In genomic region chr5:132429451-132430440, GRCh38 we compare ENCODE assay signal across 11 cellular contexts.
DNase-seq lines count a peak whose midpoint lies in the region; ATAC-seq and TF ChIP-seq lines count a peak whose summit lies in the region.
"Had no signal": no experiment of that assay in that cellular context is flagged by ENCODE, and none has a peak within 500 bp of the region (broad histone marks: within the 10 kb centered on the region; RNA-seq: fewer than 3 reads in every experiment).

No MANE protein-coding gene starts in this region.

- H3K79me1 ChIP-seq in neuronal stem cell (ENCODE audit: low read depth, low read length) = no peaks in the 10 kb centered on the region

- H3K4me3 ChIP-seq in psoas muscle (no peak overlapping the region), neuronal stem cell (ENCODE audit: low read length in 2 of 2) (no peak overlapping the region)
- H3K4me3 ChIP-seq: MG63 had no signal

- H3K23ac ChIP-seq in neuronal stem cell (ENCODE audit: low read depth, low read length, poor library complexity) = no peak overlapping the region

- no peak overlapping the region for H3K4me2 ChIP-seq in neuronal stem cell (ENCODE audit: insufficient read depth, low read length, poor library complexity, severe bottlenecking)

- H2BK12ac ChIP-seq in neuronal stem cell (ENCODE audit: low read length) = no peak overlapping the region

- no peak overlapping the region for H2AK5ac ChIP-seq in neuronal stem cell (ENCODE audit: low read depth, low read length)

- H3K9me3 Mint-ChIP-seq in Calu3 (ENCODE audit: low read depth, unreplicated experiment) = no peaks in the 10 kb centered on the region
- H3K9me3 Mint-ChIP-seq in dendritic cell treated with granulocyte-macrophage colony-stimulating factor and Interleukin-4, amounts not matched to agents 40 ng/mL and 50 ng/mL, for 4 days = no peaks in the 10 kb centered on the region

- H2AFZ ChIP-seq in neuronal stem cell (ENCODE audit: low read length) = no peak overlapping the region

- H3K27me3 Mint-ChIP-seq in Calu3 (ENCODE audit: unreplicated experiment) = no peaks in the 10 kb centered on the region
- H3K27me3 Mint-ChIP-seq in dendritic cell treated with granulocyte-macrophage colony-stimulating factor and Interleukin-4, amounts not matched to agents 40 ng/mL and 50 ng/mL, for 4 days = no peaks in the 10 kb centered on the region

- 72 to 83% (median 80%) methylated on average over 6 of the region's 6 CpGs for WGBS in psoas muscle, 3 donors
- no CpG with 5 or more reads among the region's 6 CpGs for WGBS in neuronal stem cell (ENCODE audit: extremely low coverage in 2 of 2, insufficient read length in 2 of 2, insufficient replicate concordance in 1 of 2), 2 donors

- no peak overlapping the region for H3K4ac ChIP-seq in neuronal stem cell (ENCODE audit: low read length)

- no TSS peak for BruUV-seq in Calu3 (replicated peaks; lab: Mats Ljungman, UMichigan)

- peak overlapping the region; percentile 55 for H3K27ac Mint-ChIP-seq in Calu3 (ENCODE audit: unreplicated experiment)
- peak overlapping the region; percentile 87 for H3K27ac Mint-ChIP-seq in dendritic cell treated with granulocyte-macrophage colony-stimulating factor and Interleukin-4, amounts not matched to agents 40 ng/mL and 50 ng/mL, for 4 days

- H3K36me3 ChIP-seq in psoas muscle (ENCODE audit: insufficient read depth in 1 of 2, low read depth in 1 of 2) (no peaks in the 10 kb centered on the region), neuronal stem cell (replicated peaks in 1 of 2; ENCODE audit: control insufficient read depth in 2 of 2, insufficient read depth in 2 of 2, low read length in 2 of 2) (no peaks in the 10 kb centered on the region)

- H3K9me3 ChIP-seq in psoas muscle (no peaks in the 10 kb centered on the region), neuronal stem cell (replicated peaks in 1 of 2; ENCODE audit: control insufficient read depth in 2 of 2, insufficient read depth in 1 of 2, low read depth in 1 of 2, low read length in 2 of 2) (no peaks in the 10 kb centered on the region)
- H3K9me3 ChIP-seq: MG63 had no signal

- ATAC-seq in psoas muscle (no peak), HG03280 (IDR thresholded peaks at IDR 0.05; ENCODE audit: unreplicated experiment) (no peak)
- ATAC-seq: Panc1 had no signal

- no peak for DNase-seq in Calu3
- DNase-seq in NCI-H526 (lab: John Stamatoyannopoulos, UW) = peak; percentile 31 to 52
- DNase-seq in psoas muscle = no peak
- DNase-seq in neuronal stem cell (ENCODE audit: low spot score) = no peak
- no peak for DNase-seq in stimulated activated CD4-positive, alpha-beta T cell treated with anti-CD3 and anti-CD28 coated beads, Interleukin-4, amount 100 ng/mL, for 4 hours
- no peak for DNase-seq in stimulated activated CD4-positive, alpha-beta T cell treated with anti-CD3 and anti-CD28 coated beads, Interleukin-4, amount 100 ng/mL, for 1 hour
- DNase-seq: cortex of kidney, MG63 had no signal

- CTCF ChIA-PET in Calu3 (lab: Charles Lee) = interaction anchor here (0.8 to 2.4 kb wide), 5 partner anchors 8 to 71 kb away, joined by 3 to 6 read pairs (median 4); no protein-coding TSS in a partner anchor

- peaks cover 53% of the 10 kb centered on the region for H3K4me1 Mint-ChIP-seq in Calu3 (ENCODE audit: low read depth, unreplicated experiment)
- H3K4me1 Mint-ChIP-seq in dendritic cell treated with granulocyte-macrophage colony-stimulating factor and Interleukin-4, amounts not matched to agents 40 ng/mL and 50 ng/mL, for 4 days (ENCODE audit: low read depth) = peaks cover 89% of the 10 kb centered on the region

- H3K36me3 Mint-ChIP-seq in Calu3 (ENCODE audit: insufficient read depth, unreplicated experiment) = no peaks in the 10 kb centered on the region
- H3K36me3 Mint-ChIP-seq in dendritic cell treated with granulocyte-macrophage colony-stimulating factor and Interleukin-4, amounts not matched to agents 40 ng/mL and 50 ng/mL, for 4 days (ENCODE audit: low read depth) = no peaks in the 10 kb centered on the region

- no peak overlapping the region for H4K91ac ChIP-seq in neuronal stem cell (ENCODE audit: low read depth, low read length, poor library complexity)

- no peak overlapping the region for H3K14ac ChIP-seq in neuronal stem cell (ENCODE audit: low read length)

- no peak overlapping the region for H2BK120ac ChIP-seq in neuronal stem cell (ENCODE audit: low read depth, low read length)

- H3K27ac ChIP-seq in psoas muscle (peak overlapping the region; percentile 34), neuronal stem cell (replicated peaks; ENCODE audit: low read length) (no peak overlapping the region)

- intact Hi-C loops in Calu3 (cut with micrococcal nuclease; ENCODE audit: unreplicated experiment) = loop anchor here (1.0 to 5.0 kb wide), 2 partner anchors 29 to 42 kb away; no protein-coding TSS in a partner anchor
- intact Hi-C loops in dendritic cell treated with granulocyte-macrophage colony-stimulating factor and Interleukin-4, amounts not matched to agents 40 ng/mL and 50 ng/mL, for 4 days (cut with micrococcal nuclease) = no loop called here
- intact Hi-C loops in psoas muscle (cut with DNase I) = loop anchor here in 1 of 2 donors (1.0 kb wide), 1 partner anchor 19 kb away; no protein-coding TSS in a partner anchor

- H3K27me3 ChIP-seq in psoas muscle (ENCODE audit: insufficient read depth in 3 of 3, low read length in 2 of 3) (no peaks in the 10 kb centered on the region), neuronal stem cell (ENCODE audit: control insufficient read depth in 3 of 3, insufficient read depth in 3 of 3, low read depth in 1 of 3, low read length in 3 of 3) (no peaks in the 10 kb centered on the region)
- H3K27me3 ChIP-seq: MG63 had no signal

- no peak overlapping the region for H3K18ac ChIP-seq in neuronal stem cell (ENCODE audit: low read length)

- no peak for TF ChIP-seq CTCF in Calu3 (IDR thresholded peaks at IDR 0.05; ENCODE audit: unreplicated experiment)
- no peak for TF ChIP-seq CTCF in psoas muscle (IDR thresholded peaks at IDR 0.05)

- no peak overlapping the region for H3K9ac ChIP-seq in neuronal stem cell (ENCODE audit: low read depth, low read length, poor library complexity)

- no peak overlapping the region for H2BK15ac ChIP-seq in neuronal stem cell (ENCODE audit: low read length)

- H2BK5ac ChIP-seq in neuronal stem cell (ENCODE audit: low read length) = no peak overlapping the region

- no peak overlapping the region for H4K8ac ChIP-seq in neuronal stem cell (ENCODE audit: low read depth, low read length)

- no peak overlapping the region for H3K4me3 Mint-ChIP-seq in Calu3 (ENCODE audit: low read depth, unreplicated experiment)
- H3K4me3 Mint-ChIP-seq in dendritic cell treated with granulocyte-macrophage colony-stimulating factor and Interleukin-4, amounts not matched to agents 40 ng/mL and 50 ng/mL, for 4 days = no peak overlapping the region

- H3K4me1 ChIP-seq in psoas muscle (peaks cover 77% of the 10 kb centered on the region), neuronal stem cell (ENCODE audit: control insufficient read depth in 2 of 2, insufficient read depth in 1 of 2, low read depth in 1 of 2, low read length in 2 of 2) (peaks cover under 1 to 5% of the 10 kb centered on the region in 2 donors)

Comparison
In these comparisons a context has a peak if more than half of its experiments do, and no peak if none do; other contexts are left out.
1. DNase-seq: peak in NCI-H526 (2 of 2); none in Calu3 (single experiment), psoas muscle (0 of 2), neuronal stem cell (single experiment), stimulated activated CD4-positive, alpha-beta T cell treated with anti-CD3 and anti-CD28 coated beads, Interleukin-4, amount 100 ng/mL, for 4 hours (0 of 2) and stimulated activated CD4-positive, alpha-beta T cell treated with anti-CD3 and anti-CD28 coated beads, Interleukin-4, amount 100 ng/mL, for 1 hour (single experiment).